Comparison of ENCODE assay signal across 8 cellular contexts in the genomic region with DNA sequence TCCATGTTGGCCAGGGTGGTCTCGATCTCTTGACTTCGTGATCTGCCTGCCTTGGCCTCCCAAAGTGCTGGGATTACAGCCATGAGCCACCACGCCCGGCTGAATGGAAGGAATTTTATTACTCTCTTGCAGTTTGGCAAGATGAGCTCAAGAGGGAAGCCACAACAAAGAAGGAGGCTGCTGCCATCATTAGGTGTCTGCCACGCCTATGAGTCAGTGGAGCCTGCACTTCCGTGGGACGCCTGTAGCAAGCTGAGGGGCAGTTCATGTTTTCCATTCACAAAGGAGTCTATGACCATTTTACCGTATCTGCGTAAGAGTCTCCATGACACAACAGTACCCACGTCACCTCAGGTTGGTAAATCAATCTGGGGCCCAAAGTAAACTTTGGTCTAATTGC. TPM values are rescaled to one million over a fixed set of nuclear protein-coding genes. Genes with fewer than 3 reads are reported as not detected.
DNase-seq lines count a peak whose midpoint lies in the region; ATAC-seq and TF ChIP-seq lines count a peak whose summit lies in the region.

No MANE protein-coding gene starts in this region.

- peak; percentile 58 for DNase-seq in GM10248 (ENCODE audit: extremely low spot score)
- DNase-seq in T-helper 2 cell: peak; percentile 43 to 79 (median 73)
- DNase-seq in activated naive CD8-positive, alpha-beta T cell treated with anti-CD3 and anti-CD28 coated beads, Interleukin-2, amount 50 U/mL, for 16 hours (ENCODE audit: low read depth, low spot score): peak; percentile 60
- DNase-seq in stimulated activated CD4-positive, alpha-beta T cell treated with anti-CD3 and anti-CD28 coated beads, Interleukin-2, amount 100 ng/mL, for 4 hours (ENCODE audit: low read depth): peak; percentile 90
- DNase-seq in Right ventricle myocardium superior: no peak

- CTCF ChIA-PET in GM10248 (lab: Yijun Ruan, JAX): interaction anchor here (1.2 to 1.9 kb wide), 3 partner anchors 10 to 33 kb away, joined by 3 to 5 read pairs (median 4); no protein-coding TSS in a partner anchor

- intact Hi-C loops in Right ventricle myocardium superior (cut with DNase I): no loop called here

- POLR2A ChIA-PET in GM10248 (lab: Yijun Ruan, JAX): no interaction called here

- TF ChIP-seq CTCF in GM10248 (IDR thresholded peaks at IDR 0.05; ENCODE audit: control extremely low read depth, extremely low read depth, low read depth, missing control alignments): no peak

- ATAC-seq in GM21367 (IDR thresholded peaks at IDR 0.05; ENCODE audit: unreplicated experiment) (no peak), GM19455 (IDR thresholded peaks at IDR 0.05; ENCODE audit: unreplicated experiment) (no peak), GM18502 (IDR thresholded peaks at IDR 0.05; ENCODE audit: poor library complexity, unreplicated experiment) (no peak), Right ventricle myocardium superior (ENCODE audit: poor library complexity) (no peak)

RNA-seq across cellular contexts. Expression of gene CHRNA9, which starts 51.2 kb away (rescaled TPM):
- not detected for total RNA-seq in Right ventricle myocardium superior
